Comparison of ENCODE assay signal across 8 cellular contexts in genomic region chr7:100888529-100888987, GRCh38. TPM values are rescaled to one million over a fixed set of nuclear protein-coding genes. Genes with fewer than 3 reads are reported as not detected.
DNase-seq lines count a peak whose midpoint lies in the region; ATAC-seq and TF ChIP-seq lines count a peak whose summit lies in the region.

No MANE protein-coding gene starts in this region.

- in situ Hi-C loops in gastrocnemius medialis (cut with MboI; ENCODE audit: low sequenced_read_pairs in 4 of 4): no loop called here

- H3F3A ChIP-seq in GM23338 (replicated peaks; ENCODE audit: low read depth): peaks cover 43% of the 10 kb centered on the region

- peaks cover 17% of the 10 kb centered on the region for H3K79me2 ChIP-seq in GM23338 (replicated peaks; ENCODE audit: insufficient read depth)

- H3K4me3 ChIP-seq in GM23338 (peak overlapping the region; percentile 90), fibroblast of villous mesenchyme (ENCODE audit: low read depth, low read length) (peak overlapping the region; percentile 67), gastrocnemius medialis (peak overlapping the region; percentile 69 to 89 (median 85))

- H3K4me1 Mint-ChIP-seq in GM23338 (peaks cover 41% of the 10 kb centered on the region), T-cell (peaks cover 33 to 53% (median 38%) of the 10 kb centered on the region in 3 donors)

- peak overlapping the region; percentile 96 for H3K4me2 ChIP-seq in GM23338

- TF ChIP-seq POLR2A in gastrocnemius medialis (IDR thresholded peaks at IDR 0.05): no peak

- peaks cover 16% of the 10 kb centered on the region for H4K20me1 ChIP-seq in GM23338 (replicated peaks; ENCODE audit: insufficient read depth)

- H3K27me3 ChIP-seq in GM23338 (ENCODE audit: insufficient read depth) (0 out of 2 replicates have a peak, but pooled peaks cover under 1% of the 10 kb centered on the region), gastrocnemius medialis (no peaks in the 10 kb centered on the region)

- H3K36me3 Mint-ChIP-seq in GM23338 (ENCODE audit: low read depth) (peaks cover 53% of the 10 kb centered on the region), T-cell (peaks cover 44% of the 10 kb centered on the region)

- intact Hi-C loops in gastrocnemius medialis (cut with DNase I; ENCODE audit: low total_unique reads): no loop called here

- H3K27ac Mint-ChIP-seq in GM23338: peak overlapping the region; percentile 88
- peak overlapping the region; percentile 94 to 96 for H3K27ac Mint-ChIP-seq in T-cell

- no peak overlapping the region for H2AFZ ChIP-seq in GM23338

- CTCF ChIA-PET in T-cell (lab: Charles Lee): interaction anchor here in 1 of 2 donors (0.6 kb wide), 1 partner anchor 236 kb away, joined by 6 read pairs; no protein-coding TSS in a partner anchor

- no peaks in the 10 kb centered on the region for H3K9me2 ChIP-seq in GM23338 (ENCODE audit: insufficient read depth)

- POLR2A ChIA-PET in T-cell (lab: Charles Lee): interaction anchor here in 1 of 2 donors (0.5 kb wide), 1 partner anchor 452 kb away, joined by 6 read pairs; the partner anchor contains the start of gene PPP1R35

- H3K4me1 ChIP-seq in GM23338 (ENCODE audit: insufficient read depth) (peaks cover 14% of the 10 kb centered on the region), gastrocnemius medialis (peaks cover 19 to 34% of the 10 kb centered on the region in 2 donors)

- TF ChIP-seq CTCF in GM23338 (conservative IDR thresholded peaks at IDR 0.05; ENCODE audit: low read depth in 2 of 2): no peak
- no peak for TF ChIP-seq CTCF in fibroblast of villous mesenchyme (IDR thresholded peaks at IDR 0.05; ENCODE audit: insufficient read depth, low read depth, low read length)
- TF ChIP-seq CTCF in gastrocnemius medialis (IDR thresholded peaks at IDR 0.05 in 4 of 5, conservative IDR thresholded peaks at IDR 0.05 in 1 of 5): no peak

- no peaks in the 10 kb centered on the region for H3K9me3 ChIP-seq in gastrocnemius medialis

- H3K4me3 Mint-ChIP-seq in GM23338 (peak overlapping the region; percentile 87), T-cell (peak overlapping the region; percentile 79 to 83 (median 81))

- ATAC-seq in GM23338 (no peak; the same call in 2 of the 3 replicates), T-cell (replicated peaks in 1 of 4) (no peak), gastrocnemius medialis (no peak), HG02610 (IDR thresholded peaks at IDR 0.05; ENCODE audit: unreplicated experiment) (no peak)

- H3K36me3 ChIP-seq in GM23338 (ENCODE audit: insufficient read depth): peaks cover 20% of the 10 kb centered on the region
- peaks cover 0 to 51% of the 10 kb centered on the region in 2 donors for H3K36me3 ChIP-seq in gastrocnemius medialis

- H3K27me3 Mint-ChIP-seq in GM23338 (ENCODE audit: insufficient read depth, low read depth, poor library complexity) (peaks cover 35% of the 10 kb centered on the region), T-cell (peaks cover 12 to 22% of the 10 kb centered on the region in 2 donors)

- H3K27ac ChIP-seq in GM23338 (ENCODE audit: low read depth) (peak overlapping the region; percentile 86), gastrocnemius medialis (peak overlapping the region; percentile 95 to 99 (median 97))

- DNase-seq in GM23338 (ENCODE audit: low spot score) (no peak), T-cell (no peak), fibroblast of villous mesenchyme (ENCODE audit: low read depth) (no peak), gastrocnemius medialis (no peak), NCI-H345 treated with DMSO at 0.1 percent for 48 hours (lab: John Stamatoyannopoulos, UW; ENCODE audit: unreplicated experiment) (no peak), retina (no peak)
- no peak for DNase-seq in activated CD4-positive, CD25-positive, alpha-beta regulatory T cell (lab: John Stamatoyannopoulos, UW)

- H3K9me3 Mint-ChIP-seq in GM23338 (no peaks in the 10 kb centered on the region; the same call in 1 of the 3 replicates), T-cell (no peaks in the 10 kb centered on the region)

TF ChIP-seq in GM23338, 12 proteins besides CTCF, POLR2A, EP300 and RAD21 (continues in another document):
- TF ChIP-seq NANOG (IDR thresholded peaks at IDR 0.05; ENCODE audit: borderline replicate concordance) (no peak), ZNF462 (CRISPR knock-in tag; IDR thresholded peaks at IDR 0.05) (no peak), ZNF114 (CRISPR knock-in tag; IDR thresholded peaks at IDR 0.05) (no peak)

RNA-seq across cellular contexts. Expression of gene UFSP1, which starts 1.0 kb away (rescaled TPM):
- 11.5 and 11.8 TPM in 2 replicates for total RNA-seq in GM23338 (2014; rRNA removed; shearing (Covaris generic))
- 2.0 and 4.1 TPM in 2 replicates for polyA plus RNA-seq in GM23338 (2016; fragmentation: Nextera tagmentation; extraction: Ambion mirVana)
- total RNA-seq in T-cell (1 to 10 TPM in 4 of 5 donors, under 1 TPM in 1; 0.50 to 9.0 (median 6.2) TPM), fibroblast of villous mesenchyme (5.6 and 7.1 TPM in 2 replicates), gastrocnemius medialis (1 to 10 TPM; 2.0 to 7.1 (median 4.0) TPM)

RNA-seq across cellular contexts. Expression of gene ACHE, which starts 7.1 kb away (rescaled TPM):
- total RNA-seq in GM23338 (2014; rRNA removed; shearing (Covaris generic)): 1.5 and 3.7 TPM in 2 replicates
- polyA plus RNA-seq in GM23338 (2016; fragmentation: Nextera tagmentation; extraction: Ambion mirVana): 3.6 and 3.9 TPM in 2 replicates
- total RNA-seq in T-cell: under 1 TPM; 0.13 to 0.84 (median 0.44) TPM
- not detected in 2 replicates for total RNA-seq in fibroblast of villous mesenchyme
- 10 to 100 TPM in 2 of 4 donors, 1 to 10 TPM in 2; 6.5 to 59.5 (median 11.4) TPM for total RNA-seq in gastrocnemius medialis

RNA-seq across cellular contexts. Expression of gene SRRT, which starts 13.7 kb away (rescaled TPM):
- 98.3 and 113 TPM in 2 replicates for total RNA-seq in GM23338 (2014; rRNA removed; shearing (Covaris generic))
- polyA plus RNA-seq in GM23338 (2016; fragmentation: Nextera tagmentation; extraction: Ambion mirVana): 125 and 140 TPM in 2 replicates
- total RNA-seq in T-cell (100 to 1,000 TPM; 224 to 308 (median 243) TPM), fibroblast of villous mesenchyme (50.1 and 50.6 TPM in 2 replicates), gastrocnemius medialis (10 to 100 TPM; 35.0 to 47.3 (median 39.8) TPM)

RNA-seq across cellular contexts. Expression of gene TRIP6, which starts 21.4 kb away (rescaled TPM):
- total RNA-seq in GM23338 (2014; rRNA removed; shearing (Covaris generic)): 106 and 112 TPM in 2 replicates
- 44.6 and 45.0 TPM in 2 replicates for polyA plus RNA-seq in GM23338 (2016; fragmentation: Nextera tagmentation; extraction: Ambion mirVana)
- 10 to 100 TPM in 2 of 5 donors, 1 to 10 TPM in 3; 5.6 to 14.6 (median 8.8) TPM for total RNA-seq in T-cell
- total RNA-seq in fibroblast of villous mesenchyme: 86.0 and 106 TPM in 2 replicates
- total RNA-seq in gastrocnemius medialis: 1 to 10 TPM; 4.6 to 9.1 (median 7.3) TPM

RNA-seq across cellular contexts. Expression of gene SLC12A9, which starts 36.0 kb away (rescaled TPM):
- 32.3 and 39.9 TPM in 2 replicates for total RNA-seq in GM23338 (2014; rRNA removed; shearing (Covaris generic))
- 9.7 and 10.3 TPM in 2 replicates for polyA plus RNA-seq in GM23338 (2016; fragmentation: Nextera tagmentation; extraction: Ambion mirVana)
- total RNA-seq in T-cell (10 to 100 TPM; 49.9 to 72.6 (median 70.2) TPM), fibroblast of villous mesenchyme (16.0 and 20.0 TPM in 2 replicates), gastrocnemius medialis (1 to 10 TPM; 2.5 to 4.3 (median 3.8) TPM)
